Comparison of ENCODE assay signal across 30 cellular contexts in the genomic region with DNA sequence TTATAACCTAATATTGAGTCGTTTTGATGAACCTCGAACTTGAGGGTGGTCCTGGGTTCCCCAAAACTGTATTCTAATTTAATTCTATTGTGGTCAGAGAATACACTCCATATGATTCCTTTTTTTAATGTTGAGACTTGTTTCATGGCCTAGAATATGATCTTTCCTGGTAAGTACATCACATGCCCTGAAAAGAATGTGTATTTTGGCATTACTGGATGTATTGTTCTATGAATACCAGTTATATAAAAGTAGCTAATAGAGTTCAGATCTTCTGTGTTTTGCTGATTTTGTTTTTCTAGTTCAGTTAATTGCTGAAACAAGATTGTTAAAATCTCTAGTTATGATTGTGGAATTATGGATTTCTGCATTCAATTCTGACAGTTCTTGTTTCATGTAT. TPM values are rescaled to one million over a fixed set of nuclear protein-coding genes. Genes with fewer than 3 reads are reported as not detected.
"Had no signal": no experiment of that assay in that cellular context is flagged by ENCODE, and none has a peak within 500 bp of the region (broad histone marks: within the 10 kb centered on the region; RNA-seq: fewer than 3 reads in every experiment).

No MANE protein-coding gene starts in this region.

- FAIRE-seq: small intestine, urothelium cell line had no signal

- H3K9ac ChIP-seq: parathyroid adenoma had no signal

- H3K36me3 Mint-ChIP-seq: natural killer cell treated with Interleukin-12 subunit alpha and Interleukin-12 subunit beta and Interleukin-15 and Interleukin-18, amount 100 ng/mL, for 72 hours; stimulated activated effector memory CD8-positive, alpha-beta T cell treated with anti-CD3 and anti-CD28 coated beads, Interleukin-12 subunit alpha, Interleukin-12 subunit beta, amount 100 ng/mL, for 72 hours; stimulated activated naive B cell treated with anti-CD40 and anti-IgM and Interleukin-4, amounts not matched to agents 10 μg/mL and 1 μg/mL and 100 μg/mL, for 72 hours had no signal

- H3K9me3 Mint-ChIP-seq: natural killer cell treated with Interleukin-12 subunit alpha and Interleukin-12 subunit beta and Interleukin-15 and Interleukin-18, amount 100 ng/mL, for 72 hours; stimulated activated naive CD8-positive, alpha-beta T cell treated with anti-CD3 and anti-CD28 coated beads, Interleukin-15, Interleukin-2, amounts not matched to agents 100 ng/mL and 50 ng/mL, for 24 hours had no signal

- H3K9me3 ChIP-seq: neutrophil, ovary, psoas muscle, right lobe of liver, sigmoid colon, thoracic aorta, thyroid gland, tibial nerve, upper lobe of left lung, vagina had no signal

- H3K27me3 ChIP-seq: neutrophil, ovary, right lobe of liver, sigmoid colon, stomach, thyroid gland, tibial nerve, upper lobe of left lung, vagina had no signal

- H3K27ac ChIP-seq: neutrophil, ovary, parathyroid adenoma, psoas muscle, right lobe of liver, sigmoid colon, stomach, thoracic aorta, thyroid gland, tibial nerve, upper lobe of left lung, vagina had no signal

- DNase-seq: nephron progenitor cell; nucleus accumbens; ovary; posterior cingulate gyrus; psoas muscle; right cardiac atrium; right lobe of liver; sigmoid colon; small intestine; stimulated activated CD4-positive, alpha-beta T cell treated with anti-CD3 and anti-CD28 coated beads, Interleukin-15, amount 100 ng/mL, for 24 hours; stimulated activated CD4-positive, alpha-beta T cell treated with anti-CD3 and anti-CD28 coated beads, Interleukin-2, amount 100 ng/mL, for 24 hours; stimulated activated CD4-positive, alpha-beta T cell treated with anti-CD3 and anti-CD28 coated beads, Interleukin-2, amount 100 ng/mL, for 48 hours; stimulated activated CD4-positive, alpha-beta T cell treated with anti-CD3 and anti-CD28 coated beads, Interleukin-4, amount 100 ng/mL, for 24 hours; stimulated activated naive B cell treated with anti-CD40 and anti-IgM and Interleukin-4, amounts not matched to agents 10 μg/mL and 1 μg/mL and 100 μg/mL, for 72 hours; stimulated activated naive CD4-positive, alpha-beta T cell treated with Interleukin-2 at 50 U/mL for 16 hours; stomach; thyroid gland; trophoblast cell; upper lobe of left lung had no signal

- H3K4me3 Mint-ChIP-seq: natural killer cell treated with Interleukin-12 subunit alpha and Interleukin-12 subunit beta and Interleukin-15 and Interleukin-18, amount 100 ng/mL, for 72 hours; nephron progenitor cell; neural crest cell; stimulated activated effector memory CD8-positive, alpha-beta T cell treated with anti-CD3 and anti-CD28 coated beads, Interleukin-12 subunit alpha, Interleukin-12 subunit beta, amount 100 ng/mL, for 72 hours; stimulated activated naive B cell treated with anti-CD40 and anti-IgM and Interleukin-4, amounts not matched to agents 10 μg/mL and 1 μg/mL and 100 μg/mL, for 72 hours; stimulated activated naive CD8-positive, alpha-beta T cell treated with anti-CD3 and anti-CD28 coated beads, Interleukin-15, Interleukin-2, amounts not matched to agents 100 ng/mL and 50 ng/mL, for 24 hours had no signal

- H3K27ac Mint-ChIP-seq: natural killer cell treated with Interleukin-12 subunit alpha and Interleukin-12 subunit beta and Interleukin-15 and Interleukin-18, amount 100 ng/mL, for 72 hours; nephron progenitor cell; progenitor cell of endocrine pancreas; stimulated activated effector memory CD8-positive, alpha-beta T cell treated with anti-CD3 and anti-CD28 coated beads, Interleukin-12 subunit alpha, Interleukin-12 subunit beta, amount 100 ng/mL, for 72 hours; stimulated activated naive B cell treated with anti-CD40 and anti-IgM and Interleukin-4, amounts not matched to agents 10 μg/mL and 1 μg/mL and 100 μg/mL, for 72 hours; stimulated activated naive CD8-positive, alpha-beta T cell treated with anti-CD3 and anti-CD28 coated beads, Interleukin-15, Interleukin-2, amounts not matched to agents 100 ng/mL and 50 ng/mL, for 24 hours had no signal

- H3K4me3 ChIP-seq: ovary, psoas muscle, right lobe of liver, sigmoid colon, stomach, thoracic aorta, thyroid gland, tibial nerve, upper lobe of left lung, vagina had no signal

- H3K27me3 Mint-ChIP-seq: natural killer cell treated with Interleukin-12 subunit alpha and Interleukin-12 subunit beta and Interleukin-15 and Interleukin-18, amount 100 ng/mL, for 72 hours; progenitor cell of endocrine pancreas; stimulated activated naive CD8-positive, alpha-beta T cell treated with anti-CD3 and anti-CD28 coated beads, Interleukin-15, Interleukin-2, amounts not matched to agents 100 ng/mL and 50 ng/mL, for 24 hours had no signal

- ATAC-seq: natural killer cell treated with Interleukin-12 subunit alpha and Interleukin-12 subunit beta and Interleukin-15 and Interleukin-18, amount 100 ng/mL, for 72 hours; psoas muscle; right cardiac atrium; right lobe of liver; stimulated activated effector memory CD8-positive, alpha-beta T cell treated with anti-CD3 and anti-CD28 coated beads, Interleukin-12 subunit alpha, Interleukin-12 subunit beta, amount 100 ng/mL, for 72 hours; stimulated activated naive B cell treated with anti-CD40 and anti-IgM and Interleukin-4, amounts not matched to agents 10 μg/mL and 1 μg/mL and 100 μg/mL, for 72 hours had no signal

- H3K4me1 ChIP-seq: parathyroid adenoma, right lobe of liver, sigmoid colon, stomach, thyroid gland, upper lobe of left lung, vagina had no signal

- H3K4me1 Mint-ChIP-seq: nephron progenitor cell; neural crest cell; stimulated activated effector memory CD8-positive, alpha-beta T cell treated with anti-CD3 and anti-CD28 coated beads, Interleukin-12 subunit alpha, Interleukin-12 subunit beta, amount 100 ng/mL, for 72 hours; stimulated activated naive B cell treated with anti-CD40 and anti-IgM and Interleukin-4, amounts not matched to agents 10 μg/mL and 1 μg/mL and 100 μg/mL, for 72 hours had no signal

- H3K36me3 ChIP-seq: neutrophil, ovary, right lobe of liver, sigmoid colon, stomach, thoracic aorta, thyroid gland, tibial nerve, upper lobe of left lung, vagina had no signal

- H3K79me2 ChIP-seq: parathyroid adenoma had no signal

- H2AFZ ChIP-seq: parathyroid adenoma had no signal

RNA-seq across cellular contexts. Expression of gene PRRG1, which starts 18.8 kb away (rescaled TPM):
- total RNA-seq: natural killer cell treated with Interleukin-12 subunit alpha and Interleukin-12 subunit beta and Interleukin-15 and Interleukin-18, amount 100 ng/mL, for 72 hours had no signal
